Comparison of ENCODE assay signal across 21 cellular contexts in the genomic region with DNA sequence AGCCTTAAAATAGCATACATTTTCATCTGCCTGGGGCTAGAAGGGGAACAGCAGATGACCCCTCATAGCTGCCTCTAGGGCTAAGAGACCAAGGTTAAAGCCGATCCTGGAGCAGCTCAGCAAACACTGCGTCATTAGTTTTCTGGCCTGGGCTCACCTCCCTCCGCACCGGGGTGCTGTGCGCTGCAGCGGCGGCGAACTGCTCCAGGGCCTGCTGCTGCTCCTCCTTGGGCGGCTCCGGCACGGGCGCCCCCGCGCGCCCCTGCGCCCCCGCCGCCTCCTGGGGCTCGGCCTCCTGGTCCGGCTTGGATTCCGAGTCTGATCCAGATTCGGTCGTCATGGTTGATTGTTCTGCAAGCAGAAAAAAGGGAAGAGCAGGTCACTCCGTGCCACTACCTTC. TPM values are rescaled to one million over a fixed set of nuclear protein-coding genes. Genes with fewer than 3 reads are reported as not detected.
DNase-seq lines count a peak whose midpoint lies in the region; ATAC-seq and TF ChIP-seq lines count a peak whose summit lies in the region.
"Had no signal": no experiment of that assay in that cellular context is flagged by ENCODE, and none has a peak within 500 bp of the region (broad histone marks: within the 10 kb centered on the region; RNA-seq: fewer than 3 reads in every experiment).

No MANE protein-coding gene starts in this region.

- H3K36me3 Mint-ChIP-seq in activated CD4-positive, alpha-beta memory T cell treated with anti-CD3 and anti-CD28 coated beads for 36 hours, result no peaks in the 10 kb centered on the region
- H3K36me3 Mint-ChIP-seq: T-cell had no signal

- H3K9ac ChIP-seq in mammary epithelial cell (ENCODE audit: insufficient read depth, low read length), result no peak overlapping the region
- H3K9ac ChIP-seq: GM23248 had no signal

- POLR2A ChIA-PET in activated CD4-positive, alpha-beta memory T cell treated with anti-CD3 and anti-CD28 coated beads for 36 hours (lab: Charles Lee), result no interaction called here

- no peak overlapping the region for H3K4me2 ChIP-seq in mammary epithelial cell (ENCODE audit: insufficient read depth, low read depth, low read length)
- H3K4me2 ChIP-seq: smooth muscle cell had no signal

- dilution Hi-C loops in mammary epithelial cell (cut with HindIII; ENCODE audit: low sequenced_read_pairs), result no loop called here

- no TSS peak for BruUV-seq in mammary epithelial cell (replicated peaks; lab: Mats Ljungman, UMichigan)

- H2AFZ ChIP-seq in mammary epithelial cell (ENCODE audit: low read depth, low read length), result no peak overlapping the region
- H2AFZ ChIP-seq: GM23248 had no signal

- intact Hi-C loops in breast epithelium (cut with DNase I; ENCODE audit: low total_unique reads) (no loop called here), mammary epithelial cell (cut with micrococcal nuclease) (no loop called here), left cardiac atrium (cut with DNase I) (no loop called here), sigmoid colon (cut with DNase I) (loop anchor here (2.0 to 10.0 kb wide), 2 partner anchors 54 to 194 kb away; partner anchors contain the start of genes EPB41L3 and ZBTB14)
- intact Hi-C loops in activated CD4-positive, alpha-beta memory T cell treated with anti-CD3 and anti-CD28 coated beads for 36 hours (cut with micrococcal nuclease), result no loop called here

- in situ Hi-C loops in mammary epithelial cell (cut with MboI; ENCODE audit: low sequenced_read_pairs in 2 of 2), result no loop called here

- H3K4me1 ChIP-seq in breast epithelium, result no peaks in the 10 kb centered on the region
- H3K4me1 ChIP-seq in mammary epithelial cell (ENCODE audit: insufficient read depth, low read length), result no peaks in the 10 kb centered on the region
- peaks cover 0 to 26% (median 0%) of the 10 kb centered on the region in 4 donors for H3K4me1 ChIP-seq in sigmoid colon
- H3K4me1 ChIP-seq: body of pancreas, lower lobe of right lung had no signal

- no peak overlapping the region for H3K4me3 Mint-ChIP-seq in activated CD4-positive, alpha-beta memory T cell treated with anti-CD3 and anti-CD28 coated beads for 36 hours
- H3K4me3 Mint-ChIP-seq: T-cell had no signal

- H3K4me1 Mint-ChIP-seq in activated CD4-positive, alpha-beta memory T cell treated with anti-CD3 and anti-CD28 coated beads for 36 hours (ENCODE audit: low read depth), result no peaks in the 10 kb centered on the region
- H3K4me1 Mint-ChIP-seq: T-cell had no signal

- no peaks in the 10 kb centered on the region for H3K79me2 ChIP-seq in mammary epithelial cell (ENCODE audit: insufficient read depth, low read length)

- no peaks in the 10 kb centered on the region for H3K27me3 Mint-ChIP-seq in activated CD4-positive, alpha-beta memory T cell treated with anti-CD3 and anti-CD28 coated beads for 36 hours

- H3K27me3 ChIP-seq in breast epithelium (no peaks in the 10 kb centered on the region), mammary epithelial cell (ENCODE audit: insufficient read depth, low read length) (no peaks in the 10 kb centered on the region), sigmoid colon (no peaks in the 10 kb centered on the region)
- H3K27me3 ChIP-seq: body of pancreas had no signal

- H3K27ac ChIP-seq in breast epithelium (no peak overlapping the region), mammary epithelial cell (ENCODE audit: insufficient read depth, low read depth, low read length) (no peak overlapping the region), caudate nucleus (ENCODE audit: low read depth, low read length) (peak overlapping the region; percentile 70), sigmoid colon (peak overlapping the region in 3 of 4 donors; percentile 7 to 76 (median 40))
- H3K27ac ChIP-seq: 22Rv1, body of pancreas, GM23248, lower lobe of right lung had no signal

- no peaks in the 10 kb centered on the region for H4K20me1 ChIP-seq in mammary epithelial cell (ENCODE audit: insufficient read depth, low read length)

- WGBS in mammary epithelial cell (ENCODE audit: low coverage, missing lambda C conversion rate), result 0% methylated on average over 2 of the region's 24 CpGs
- WGBS in sigmoid colon, 2 donors, result 65 to 89% methylated on average over 24 of the region's 24 CpGs

- TF ChIP-seq EP300 in sigmoid colon (IDR thresholded peaks at IDR 0.05), result no peak

- no peak for TF ChIP-seq POLR2A in breast epithelium (IDR thresholded peaks at IDR 0.05)
- no peak for TF ChIP-seq POLR2A in sigmoid colon (IDR thresholded peaks at IDR 0.05)

- H3K27ac Mint-ChIP-seq in activated CD4-positive, alpha-beta memory T cell treated with anti-CD3 and anti-CD28 coated beads for 36 hours, result no peak overlapping the region
- H3K27ac Mint-ChIP-seq: T-cell had no signal

- DNase-seq in breast epithelium (ENCODE audit: low spot score in 2 of 2) (no peak), mammary epithelial cell (no peak), caudate nucleus (lab: John Stamatoyannopoulos, UW) (peak in 21 of 61 donors; percentile 5 to 49 (median 19)), left cardiac atrium (no peak), sigmoid colon (peak; percentile 75), DMS79 (lab: John Stamatoyannopoulos, UW) (no peak)
- DNase-seq in activated CD4-positive, alpha-beta memory T cell treated with anti-CD3 and anti-CD28 coated beads for 36 hours, result no peak
- DNase-seq: activated naive CD4-positive, alpha-beta T cell treated with Interleukin-2 at 50 U/mL for 16 hours; activated T-cell treated with anti-CD3 and anti-CD28 coated beads for 4 hours; GM23248; Karpas-422; lower lobe of right lung; NCI-H1105; SHP77 treated with DMSO at 0.1 percent for 48 hours; stimulated activated CD4-positive, alpha-beta T cell treated with anti-CD3 and anti-CD28 coated beads, Interleukin-4, amount 100 ng/mL, for 24 hours; T-cell had no signal

- H3K9me3 Mint-ChIP-seq in activated CD4-positive, alpha-beta memory T cell treated with anti-CD3 and anti-CD28 coated beads for 36 hours, result peaks cover 3% of the 10 kb centered on the region

- peak overlapping the region in 2 of 3 donors; percentile 14 to 52 for H3K4me3 ChIP-seq in breast epithelium
- no peak overlapping the region for H3K4me3 ChIP-seq in mammary epithelial cell (replicated peaks in 1 of 3; ENCODE audit: insufficient read depth in 1 of 3, low read depth in 2 of 3, low read length in 3 of 3)
- H3K4me3 ChIP-seq in sigmoid colon, result peak overlapping the region in 2 of 4 donors; percentile 23 to 31
- H3K4me3 ChIP-seq: body of pancreas, GM23248, lower lobe of right lung, smooth muscle cell had no signal

- CTCF ChIA-PET in mammary epithelial cell (lab: Charles Lee; ENCODE audit: low non-redundant PET), result no interaction called here
- CTCF ChIA-PET in activated CD4-positive, alpha-beta memory T cell treated with anti-CD3 and anti-CD28 coated beads for 36 hours (lab: Charles Lee), result no interaction called here

- TF ChIP-seq CTCF in breast epithelium (IDR thresholded peaks at IDR 0.05), result no peak
- TF ChIP-seq CTCF in mammary epithelial cell (conservative IDR thresholded peaks at IDR 0.05 in 1 of 2, IDR thresholded peaks at IDR 0.05 in 1 of 2; ENCODE audit: extremely low read depth in 1 of 2, insufficient read depth in 1 of 2, low read depth in 1 of 2, low read length in 2 of 2), result no peak
- TF ChIP-seq CTCF in sigmoid colon (IDR thresholded peaks at IDR 0.05), result no peak

- ATAC-seq in left cardiac atrium (peak; percentile 43 to 72), GM21447 (IDR thresholded peaks at IDR 0.05; ENCODE audit: unreplicated experiment) (no peak)
- ATAC-seq: body of pancreas, lower lobe of right lung, T-cell had no signal

- H3K36me3 ChIP-seq in breast epithelium (no peaks in the 10 kb centered on the region), mammary epithelial cell (ENCODE audit: insufficient read depth, low read length) (no peaks in the 10 kb centered on the region), sigmoid colon (peaks cover 0 to 3% (median 0%) of the 10 kb centered on the region in 4 donors)
- H3K36me3 ChIP-seq: lower lobe of right lung had no signal

- H3K9me3 ChIP-seq in breast epithelium (no peaks in the 10 kb centered on the region), mammary epithelial cell (replicated peaks; ENCODE audit: insufficient read depth, low read length) (peaks cover 11% of the 10 kb centered on the region), sigmoid colon (peaks cover 0 to 2% (median 0%) of the 10 kb centered on the region in 4 donors)
- H3K9me3 ChIP-seq: body of pancreas, lower lobe of right lung had no signal

RNA-seq across cellular contexts. Expression of gene EPB41L3, which starts 55.0 kb away (rescaled TPM):
- total RNA-seq in breast epithelium, result 100 to 1,000 TPM in 1 of 3 donors, 10 to 100 TPM in 2; 35.4 to 178 (median 90.5) TPM
- under 1 TPM in 1 of 2 donors, not detected in 1; 0.50 TPM for total RNA-seq in mammary epithelial cell
- polyA plus RNA-seq in mammary epithelial cell, result not detected
- not detected for polyA minus RNA-seq in mammary epithelial cell
- total RNA-seq in left cardiac atrium, result 10 to 100 TPM; 28.0 to 34.8 TPM
- 100 to 1,000 TPM in 2 of 4 donors, 10 to 100 TPM in 2; 52.4 to 156 (median 101) TPM for total RNA-seq in sigmoid colon
- 10 to 100 TPM; 26.1 to 78.8 (median 43.8) TPM for polyA plus RNA-seq in sigmoid colon
- under 1 TPM; 0.77 to 0.88 TPM for total RNA-seq in activated CD4-positive, alpha-beta memory T cell treated with anti-CD3 and anti-CD28 coated beads for 36 hours
- total RNA-seq: myocyte had no signal

Comparison
In these comparisons a context has a peak if more than half of its experiments do, and no peak if none do; other contexts are left out.
1. H3K4me3 ChIP-seq: peak in breast epithelium (2 of 3); none in mammary epithelial cell (0 of 3).
2. RNA of gene EPB41L3, which starts 55.0 kb away (total RNA-seq): 52.4 to 156 TPM in sigmoid colon, 35.4 to 178 TPM in breast epithelium and 28.0 to 34.8 TPM in left cardiac atrium; 0.77 to 0.88 TPM in activated CD4-positive, alpha-beta memory T cell treated with anti-CD3 and anti-CD28 coated beads for 36 hours and 0.50 TPM in mammary epithelial cell; every median in the first group is over 10 times any median in the second.
3. H3K27ac ChIP-seq: peak in caudate nucleus (single experiment) and sigmoid colon (3 of 4); none in breast epithelium (0 of 2) and mammary epithelial cell (single experiment).